8 cellular contexts compared by ENCODE assay signal in genomic region chr5:61162832-61163567, GRCh38. TPM values are rescaled to one million over a fixed set of nuclear protein-coding genes. Genes with fewer than 3 reads are reported as not detected.
A peak's percentile ranks its signal among the peaks of the same experiment; 100 is the strongest.
DNase-seq lines count a peak whose midpoint lies in the region; ATAC-seq lines count a peak whose summit lies in the region.

No MANE protein-coding gene starts in this region.

- POLR2A ChIA-PET in naive thymus-derived CD8-positive, alpha-beta T cell (lab: Charles Lee) = interaction anchor here (2.1 kb wide), 1 partner anchor 168 kb away, joined by 18 read pairs; the partner anchor contains the start of gene ZSWIM6

- peak overlapping the region; percentile 94 for H3K4me3 Mint-ChIP-seq in T-helper 2 cell treated with Interferon-gamma antibody and Interleukin-4, amounts not matched to agents 5 μg/mL and 100 μg/mL, for 36 hours
- H3K4me3 Mint-ChIP-seq in naive thymus-derived CD8-positive, alpha-beta T cell = peak overlapping the region; percentile 74 to 99 (median 96)

- DNase-seq in Caki2 (ENCODE audit: low read depth) = peak; percentile 49
- peak; percentile 27 for DNase-seq in HPDE6-E6E7 (ENCODE audit: extremely low spot score)
- no peak for DNase-seq in T-helper 2 cell treated with Interferon-gamma antibody and Interleukin-4, amounts not matched to agents 5 μg/mL and 100 μg/mL, for 36 hours (ENCODE audit: low spot score)
- peak in 1 of 10 donors; percentile 4 for DNase-seq in naive thymus-derived CD8-positive, alpha-beta T cell
- DNase-seq in stimulated activated CD4-positive, alpha-beta T cell treated with anti-CD3 and anti-CD28 coated beads, Interleukin-1b, Interleukin-23, amount 100 ng/mL, for 48 hours = no peak
- DNase-seq in stimulated activated CD4-positive, alpha-beta T cell treated with anti-CD3 and anti-CD28 coated beads, Interleukin-4, amount 100 ng/mL, for 1 hour = no peak

- H3K4me1 Mint-ChIP-seq in T-helper 2 cell treated with Interferon-gamma antibody and Interleukin-4, amounts not matched to agents 5 μg/mL and 100 μg/mL, for 36 hours (ENCODE audit: low read depth) = peaks cover 27% of the 10 kb centered on the region
- H3K4me1 Mint-ChIP-seq in naive thymus-derived CD8-positive, alpha-beta T cell = peaks cover 14 to 44% (median 39%) of the 10 kb centered on the region in 4 donors

- no peaks in the 10 kb centered on the region for H3K27me3 Mint-ChIP-seq in T-helper 2 cell treated with Interferon-gamma antibody and Interleukin-4, amounts not matched to agents 5 μg/mL and 100 μg/mL, for 36 hours (ENCODE audit: low read depth)
- H3K27me3 Mint-ChIP-seq in naive thymus-derived CD8-positive, alpha-beta T cell = no peaks in the 10 kb centered on the region

- peaks cover 42% of the 10 kb centered on the region for H3K36me3 Mint-ChIP-seq in T-helper 2 cell treated with Interferon-gamma antibody and Interleukin-4, amounts not matched to agents 5 μg/mL and 100 μg/mL, for 36 hours (ENCODE audit: low read depth)
- H3K36me3 Mint-ChIP-seq in naive thymus-derived CD8-positive, alpha-beta T cell = peaks cover 19 to 27% (median 26%) of the 10 kb centered on the region in 3 donors

- in situ Hi-C loops in Caki2 (cut with HindIII; ENCODE audit: low pct_unique_long_range_greater_than_20kb, low sequenced_read_pairs) = no loop called here

- ATAC-seq in esophagus mucosa (peak; percentile 63), GM21423 (IDR thresholded peaks at IDR 0.05; ENCODE audit: unreplicated experiment) (no peak)
- ATAC-seq in naive thymus-derived CD8-positive, alpha-beta T cell = no peak

- no peaks in the 10 kb centered on the region for H3K9me3 Mint-ChIP-seq in T-helper 2 cell treated with Interferon-gamma antibody and Interleukin-4, amounts not matched to agents 5 μg/mL and 100 μg/mL, for 36 hours
- H3K9me3 Mint-ChIP-seq in naive thymus-derived CD8-positive, alpha-beta T cell = peaks cover 0 to 15% (median 2%) of the 10 kb centered on the region in 9 donors

- peak overlapping the region; percentile 94 for H3K27ac Mint-ChIP-seq in T-helper 2 cell treated with Interferon-gamma antibody and Interleukin-4, amounts not matched to agents 5 μg/mL and 100 μg/mL, for 36 hours
- H3K27ac Mint-ChIP-seq in naive thymus-derived CD8-positive, alpha-beta T cell = peak overlapping the region; percentile 83 to 99 (median 96)

RNA-seq across cellular contexts. Expression of gene SMIM15, which starts 0.7 kb away (rescaled TPM):
- 66.9 and 159 TPM in 2 replicates for total RNA-seq in Caki2 (2014; rRNA removed; shearing (Covaris generic); ENCODE audit: low replicate concordance)
- total RNA-seq in esophagus mucosa = 54.7 TPM
- 10 to 100 TPM; 34.9 to 39.4 TPM for total RNA-seq in naive thymus-derived CD8-positive, alpha-beta T cell
- 10 to 100 TPM; 21.0 to 38.0 (median 26.2) TPM for polyA plus RNA-seq in naive thymus-derived CD8-positive, alpha-beta T cell

Comparison
In these comparisons a context has a peak if more than half of its experiments do, and no peak if none do; other contexts are left out.
1. DNase-seq: peak in Caki2 (single experiment) and HPDE6-E6E7 (single experiment); none in T-helper 2 cell treated with Interferon-gamma antibody and Interleukin-4, amounts not matched to agents 5 μg/mL and 100 μg/mL, for 36 hours (single experiment), stimulated activated CD4-positive, alpha-beta T cell treated with anti-CD3 and anti-CD28 coated beads, Interleukin-1b, Interleukin-23, amount 100 ng/mL, for 48 hours (single experiment) and stimulated activated CD4-positive, alpha-beta T cell treated with anti-CD3 and anti-CD28 coated beads, Interleukin-4, amount 100 ng/mL, for 1 hour (single experiment).